ENCODE assay signal across 1 cellular context in the genomic region with DNA sequence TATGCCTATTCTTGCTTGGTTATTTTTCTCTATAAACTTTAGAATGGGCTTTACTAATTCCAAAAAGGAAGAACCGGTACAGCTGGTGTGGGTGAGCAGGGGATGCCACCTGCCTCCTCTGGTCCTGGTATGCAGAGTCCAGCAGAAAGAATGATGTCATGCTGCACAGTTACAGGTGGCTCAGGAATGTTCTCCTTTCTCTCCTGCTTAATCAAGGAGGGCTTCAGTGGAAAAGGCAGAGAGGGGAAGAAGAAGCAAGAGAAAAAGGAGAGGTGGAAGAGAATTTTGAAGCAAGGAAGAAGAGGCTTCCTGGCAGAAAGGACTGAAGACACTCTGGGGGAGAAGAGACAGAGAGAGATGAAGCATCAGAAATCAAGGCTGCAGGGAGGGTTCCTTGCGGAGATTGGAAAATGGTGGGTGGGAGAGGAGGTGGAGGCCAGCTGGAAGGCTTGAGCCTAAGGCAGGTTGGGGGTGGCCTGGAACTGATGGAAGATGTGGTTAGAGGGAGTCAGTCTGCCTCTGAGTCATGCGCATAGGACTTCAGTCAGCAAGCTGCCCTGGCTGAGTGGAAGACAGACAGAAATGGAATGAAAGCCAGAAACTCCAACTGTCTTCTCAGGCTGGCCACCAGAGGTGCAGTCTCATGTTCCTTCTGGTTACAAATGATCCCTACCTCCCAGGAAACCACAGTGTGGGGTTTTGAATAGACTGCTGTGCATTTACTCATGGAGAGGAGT.
TF ChIP-seq lines count a peak whose summit lies in the region.

No MANE protein-coding gene starts in this region.

TF ChIP-seq in K562, 482 proteins besides CTCF, POLR2A, EP300 and RAD21 (continued from another document):
- TF ChIP-seq, protein P1, sequence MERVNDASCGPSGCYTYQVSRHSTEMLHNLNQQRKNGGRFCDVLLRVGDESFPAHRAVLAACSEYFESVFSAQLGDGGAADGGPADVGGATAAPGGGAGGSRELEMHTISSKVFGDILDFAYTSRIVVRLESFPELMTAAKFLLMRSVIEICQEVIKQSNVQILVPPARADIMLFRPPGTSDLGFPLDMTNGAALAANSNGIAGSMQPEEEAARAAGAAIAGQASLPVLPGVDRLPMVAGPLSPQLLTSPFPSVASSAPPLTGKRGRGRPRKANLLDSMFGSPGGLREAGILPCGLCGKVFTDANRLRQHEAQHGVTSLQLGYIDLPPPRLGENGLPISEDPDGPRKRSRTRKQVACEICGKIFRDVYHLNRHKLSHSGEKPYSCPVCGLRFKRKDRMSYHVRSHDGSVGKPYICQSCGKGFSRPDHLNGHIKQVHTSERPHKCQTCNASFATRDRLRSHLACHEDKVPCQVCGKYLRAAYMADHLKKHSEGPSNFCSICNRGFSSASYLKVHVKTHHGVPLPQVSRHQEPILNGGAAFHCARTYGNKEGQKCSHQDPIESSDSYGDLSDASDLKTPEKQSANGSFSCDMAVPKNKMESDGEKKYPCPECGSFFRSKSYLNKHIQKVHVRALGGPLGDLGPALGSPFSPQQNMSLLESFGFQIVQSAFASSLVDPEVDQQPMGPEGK (CRISPR knock-in tag; IDR thresholded peaks at IDR 0.05; ENCODE audit: borderline replicate concordance): no peak
- no peak for TF ChIP-seq ZC3H8 (IDR thresholded peaks at IDR 0.05)
- peak; percentile 38; the same call in 1 of the 2 replicates for TF ChIP-seq EGR1 (conservative IDR thresholded peaks at IDR 0.05)
TF ChIP-seq in K562: peak in this region for 4.
